ENCODE assay signal across 23 cellular contexts in the genomic region with DNA sequence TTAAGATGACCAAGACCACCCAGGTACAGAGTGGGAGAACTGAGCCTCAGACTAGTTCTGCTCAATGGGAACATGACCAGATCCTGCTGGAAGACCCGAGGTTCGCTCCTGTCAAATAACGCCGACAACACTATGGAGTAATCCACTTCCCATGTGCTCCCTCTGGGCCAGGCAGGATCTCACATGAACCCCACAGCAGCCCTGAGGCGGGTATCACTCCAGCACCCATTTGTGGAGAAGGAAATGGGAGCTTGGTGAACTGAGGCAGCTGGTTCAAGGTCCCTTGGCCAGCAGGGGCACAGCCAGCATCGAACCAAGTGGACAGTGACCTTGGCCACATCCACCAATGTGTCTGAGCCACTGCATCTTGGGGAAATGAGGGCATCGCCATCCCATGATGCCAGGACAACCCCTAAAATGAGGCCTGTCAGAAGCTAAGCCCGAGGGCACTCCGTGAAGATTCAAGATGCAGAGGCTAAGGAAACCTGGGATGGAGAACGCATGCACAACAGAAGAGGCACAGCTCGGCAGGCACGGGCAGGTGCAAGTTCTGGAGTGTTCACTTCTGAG.
"Had no signal": no experiment of that assay in that cellular context is flagged by ENCODE, and none has a peak within 500 bp of the region (broad histone marks: within the 10 kb centered on the region; RNA-seq: fewer than 3 reads in every experiment).

No MANE protein-coding gene starts in this region.

- H3K27me3 ChIP-seq: hepatocyte, neural progenitor cell, pancreas, suprapubic skin, tibial artery, upper lobe of right lung had no signal

- DNase-seq: central memory CD4-positive, alpha-beta T cell; dermis blood vessel endothelial cell; effector CD4-positive, alpha-beta T cell; endodermal cell; erythroblast; foreskin melanocyte; kidney; left cardiac atrium; left ventricle myocardium inferior; lower lobe of right lung; midbrain; nucleus accumbens; pancreas; stimulated activated CD4-positive, alpha-beta T cell treated with anti-CD3 and anti-CD28 coated beads, Interleukin-2, amount 100 ng/mL, for 48 hours; stimulated activated naive CD4-positive, alpha-beta T cell treated with Interleukin-2 at 50 U/mL for 16 hours; tibial artery; upper lobe of right lung had no signal

- H3K4me3 Mint-ChIP-seq: endodermal cell; memory B cell; natural killer cell treated with Interleukin-12 subunit alpha and Interleukin-12 subunit beta and Interleukin-15 and Interleukin-18, amount 100 ng/mL, for 72 hours; neural progenitor cell had no signal

- H3K36me3 Mint-ChIP-seq: natural killer cell treated with Interleukin-12 subunit alpha and Interleukin-12 subunit beta and Interleukin-15 and Interleukin-18, amount 100 ng/mL, for 72 hours had no signal

- H3K4me3 ChIP-seq: hepatocyte, left ventricle myocardium inferior, lower lobe of right lung, neural progenitor cell, pancreas, prostate gland, suprapubic skin, tibial artery, upper lobe of right lung had no signal

- ATAC-seq: left cardiac atrium; lower lobe of right lung; natural killer cell treated with Interleukin-12 subunit alpha and Interleukin-12 subunit beta and Interleukin-15 and Interleukin-18, amount 100 ng/mL, for 72 hours; pancreas had no signal

- H3K9me3 ChIP-seq: left ventricle myocardium inferior, lower lobe of right lung, pancreas, prostate gland, suprapubic skin, tibial artery, upper lobe of right lung had no signal

- H3K4me1 ChIP-seq: prostate gland had no signal

- H3K9me3 Mint-ChIP-seq: endodermal cell; memory B cell; natural killer cell treated with Interleukin-12 subunit alpha and Interleukin-12 subunit beta and Interleukin-15 and Interleukin-18, amount 100 ng/mL, for 72 hours; neural progenitor cell had no signal

- H3K27ac ChIP-seq: left ventricle myocardium inferior, lower lobe of right lung, neural progenitor cell, pancreas, prostate gland, suprapubic skin, tibial artery, upper lobe of right lung had no signal

- H3K36me3 ChIP-seq: neural progenitor cell, pancreas, prostate gland, suprapubic skin had no signal

- H3K27me3 Mint-ChIP-seq: memory B cell; natural killer cell treated with Interleukin-12 subunit alpha and Interleukin-12 subunit beta and Interleukin-15 and Interleukin-18, amount 100 ng/mL, for 72 hours had no signal

- H3K9ac ChIP-seq: neural progenitor cell had no signal
